Comparison of ENCODE assay signal across 13 cellular contexts in genomic region chr17:19458481-19458880, GRCh38. TPM values are rescaled to one million over a fixed set of nuclear protein-coding genes. Genes with fewer than 3 reads are reported as not detected.
DNase-seq lines count a peak whose midpoint lies in the region; ATAC-seq, FAIRE-seq and TF ChIP-seq lines count a peak whose summit lies in the region.
"Not testable (repeated sequence)": the region's sequence is repeated elsewhere in the genome, so short reads cannot be mapped to it uniquely, and the experiment has no call there.
"Had no signal": no experiment of that assay in that cellular context is flagged by ENCODE, and none has a peak within 500 bp of the region (broad histone marks: within the 10 kb centered on the region; RNA-seq: fewer than 3 reads in every experiment).

No MANE protein-coding gene starts in this region.

- not testable (repeated sequence) for H2BK15ac ChIP-seq in H9 (ENCODE audit: low read depth, low read length); H1 (ENCODE audit: low read length)

- CTCF ChIA-PET in WTC11 (lab: Charles Lee) (interaction anchor here (0.6 to 4.4 kb wide), 17 partner anchors 8 to 308 kb away, joined by 3 to 42 read pairs (median 5); partner anchors contain the start of genes B9D1 and MAPK7), H1 (lab: Charles Lee; ENCODE audit: partially characterized antibody) (interaction anchor here (0.6 to 4.6 kb wide), 8 partner anchors 10 to 243 kb away, joined by 3 to 35 read pairs (median 6); partner anchors contain the start of gene ALDH3A2)

- POLR2A ChIA-PET in WTC11 (lab: Charles Lee) (interaction anchor here (0.5 to 1.5 kb wide), 3 partner anchors 12 to 80 kb away, joined by 3 to 5 read pairs (median 3); partner anchors contain the start of gene MAPK7), H1 (lab: Charles Lee; ENCODE audit: partially characterized antibody) (interaction anchor here (0.8 to 2.4 kb wide), 12 partner anchors 8 to 519 kb away, joined by 3 to 13 read pairs (median 6); partner anchors contain the start of genes AKAP10, ALDH3A2, B9D1 and MAPK7)

- WGBS in H9 (ENCODE audit: extremely low coverage, insufficient read length, low lambda C conversion rate), result no CpG with 5 or more reads among the region's 6 CpGs
- WGBS in H1 (ENCODE audit: extremely low coverage in 1 of 2, insufficient coverage in 1 of 2, insufficient read length in 1 of 2, insufficient replicate concordance in 2 of 2, low coverage in 1 of 2, low lambda C conversion rate in 2 of 2, missing lambda C conversion rate in 1 of 2), 2 experiments, result 19% methylated on average over 6 of the region's 6 CpGs; no CpG with 5 or more reads in 1 of the 2 experiments

- not testable (repeated sequence) for TF ChIP-seq EP300 in H1 (IDR thresholded peaks at IDR 0.05; ENCODE audit: borderline replicate concordance in 1 of 2, low read depth in 2 of 2, low read length in 2 of 2)

- H2BK20ac ChIP-seq in H9 (ENCODE audit: low read depth, low read length, poor library complexity, severe bottlenecking), result not testable (repeated sequence)
- H2BK20ac ChIP-seq in H1 (ENCODE audit: low read length), result peak overlapping the region; percentile 67; the same call in 1 of the 2 replicates

- not testable (repeated sequence) for H3K9me3 ChIP-seq in H9 (ENCODE audit: control insufficient read depth, low read depth, low read length); Karpas-422 (ENCODE audit: low read length); H1 (ENCODE audit: insufficient read depth in 2 of 2, low read depth in 1 of 2, low read length in 1 of 2); iPS-15b (ENCODE audit: control insufficient read depth, insufficient read depth, low read length); neural progenitor cell (ENCODE audit: low read depth)

- TF ChIP-seq CTCF in H9 (conservative IDR thresholded peaks at IDR 0.05); WTC11 (IDR thresholded peaks at IDR 0.05); H1 (IDR thresholded peaks at IDR 0.05; ENCODE audit: control extremely low read depth in 1 of 3, insufficient read depth in 1 of 3, low read depth in 1 of 3, low read length in 3 of 3); neural progenitor cell (IDR thresholded peaks at IDR 0.05): not testable (repeated sequence)

- not testable (repeated sequence) for ATAC-seq in WTC11, left lobe of liver

- peak overlapping the region; percentile 48 for H3K18ac ChIP-seq in H9 (ENCODE audit: insufficient read length, low read depth, low read length)
- H3K18ac ChIP-seq in H1 (ENCODE audit: extremely low read depth, low read length), result peak overlapping the region; percentile 79; the same call in 1 of the 2 replicates

- not testable (repeated sequence) for H3K36me3 ChIP-seq in Karpas-422 (ENCODE audit: insufficient read depth, low read length); H1 (ENCODE audit: control insufficient read depth in 2 of 4, insufficient read depth in 4 of 4, low read length in 3 of 4); iPS-15b (ENCODE audit: control insufficient read depth, insufficient read depth, low read length); neural progenitor cell

- not testable (repeated sequence) for H3T11ph ChIP-seq in H9 (ENCODE audit: low read length)

- not testable (repeated sequence) for H2BK120ac ChIP-seq in H9 (ENCODE audit: low read depth, low read length, poor library complexity, severe bottlenecking)
- H2BK120ac ChIP-seq in H1 (replicated peaks; ENCODE audit: low read depth, low read length), result peak overlapping the region; percentile 96

- H3K79me1 ChIP-seq in H9 (ENCODE audit: insufficient read depth, low read depth, low read length, poor library complexity, severe bottlenecking); H1 (ENCODE audit: low read depth, low read length): not testable (repeated sequence)

- H3K14ac ChIP-seq in H9 (ENCODE audit: insufficient read depth, low read length); H1 (ENCODE audit: insufficient read length): not testable (repeated sequence)

- FAIRE-seq in H1 (lab: Jason Lieb, UNC), result not testable (repeated sequence)

- H3K9me2 ChIP-seq in Karpas-422 (replicated peaks; ENCODE audit: insufficient read depth, low read length), result not testable (repeated sequence)

- H4K8ac ChIP-seq in H9 (replicated peaks; ENCODE audit: insufficient read length, low read depth, low read length); H1 (ENCODE audit: extremely low read depth, insufficient read depth, low read length): not testable (repeated sequence)

- H4K20me1 ChIP-seq in H9 (ENCODE audit: control insufficient read depth, insufficient read depth, insufficient read length); Karpas-422 (ENCODE audit: insufficient read depth, low read depth, low read length); H1 (replicated peaks in 1 of 2; ENCODE audit: control insufficient read depth in 1 of 2, insufficient read depth in 2 of 2, low read length in 2 of 2); neural progenitor cell (ENCODE audit: low read depth): not testable (repeated sequence)

- not testable (repeated sequence) for H3K4me2 ChIP-seq in H9 (ENCODE audit: insufficient read depth, insufficient read length, low read length)
- H3K4me2 ChIP-seq in Karpas-422 (ENCODE audit: low read depth, low read length, poor library complexity, severe bottlenecking) (peak overlapping the region; percentile 68), H1 (ENCODE audit: insufficient read depth in 1 of 2, low read depth in 2 of 2, low read length in 2 of 2) (peak overlapping the region; percentile 30; a peak in 3 of 4 replicates), neural progenitor cell (peak overlapping the region; percentile 42)

- H3K4ac ChIP-seq in H9 (ENCODE audit: low read depth, low read length), result not testable (repeated sequence)
- peak overlapping the region; percentile 69 for H3K4ac ChIP-seq in H1 (replicated peaks; ENCODE audit: insufficient read length, low read depth, low read length)

- H3K4me1 ChIP-seq in H9 (ENCODE audit: insufficient read depth, low read length) (peaks cover 24% of the 10 kb centered on the region), Karpas-422 (ENCODE audit: low read length) (peaks cover 98% of the 10 kb centered on the region), H1 (replicated peaks in 1 of 4; ENCODE audit: control insufficient read depth in 3 of 4, insufficient read depth in 4 of 4, low read length in 3 of 4) (peaks cover 19 to 45% (median 42%) of the 10 kb centered on the region in 4 experiments), iPS-15b (ENCODE audit: control insufficient read depth, insufficient read depth, low read length) (peaks cover 50% of the 10 kb centered on the region), neural progenitor cell (peaks cover 62% of the 10 kb centered on the region)

- H2AK5ac ChIP-seq in H9 (ENCODE audit: insufficient read length, low read length); H1 (ENCODE audit: low read depth, low read length): not testable (repeated sequence)

- H3F3A ChIP-seq in neural progenitor cell (ENCODE audit: low read depth), result peaks cover 67% of the 10 kb centered on the region

- H3K4me3 Mint-ChIP-seq in H9 (peak overlapping the region; percentile 7 to 43; a peak in 3 of 5 replicates), WTC11 (peak overlapping the region; percentile 18; the same call in 1 of the 2 replicates)
- not testable (repeated sequence) for H3K4me3 Mint-ChIP-seq in neural progenitor cell

- H3K27ac Mint-ChIP-seq in H9 (peak overlapping the region; percentile 96 to 99 (median 97)), WTC11 (peak overlapping the region; percentile 99), neural progenitor cell (peak overlapping the region; percentile 64)

- H2AFZ ChIP-seq in H9 (ENCODE audit: low read length); Karpas-422 (ENCODE audit: low read length); H1 (ENCODE audit: low read length); neural progenitor cell (replicated peaks): not testable (repeated sequence)

- not testable (repeated sequence) for H2BK12ac ChIP-seq in H9 (ENCODE audit: insufficient read length, low read depth, low read length)
- H2BK12ac ChIP-seq in H1 (ENCODE audit: low read depth, low read length), result peak overlapping the region; percentile 93; the same call in 1 of the 2 replicates

- not testable (repeated sequence) for TF ChIP-seq POLR2A in H1 (IDR thresholded peaks at IDR 0.05; ENCODE audit: control extremely low read depth in 1 of 2, low read depth in 2 of 2, low read length in 2 of 2)

- not testable (repeated sequence) for TF ChIP-seq RAD21 in H1 (IDR thresholded peaks at IDR 0.05 in 1 of 2, conservative IDR thresholded peaks at IDR 0.05 in 1 of 2; ENCODE audit: low read depth in 2 of 2, low read length in 2 of 2)

- H3K27ac ChIP-seq in H9 (ENCODE audit: insufficient read length, low read depth, low read length), result peak overlapping the region; percentile 87
- H3K27ac ChIP-seq in Karpas-422 (ENCODE audit: low read length), result peak overlapping the region; percentile 99
- H3K27ac ChIP-seq in H1 (ENCODE audit: low read depth, low read length), result peak overlapping the region; percentile 77
- H3K27ac ChIP-seq in neural progenitor cell, result not testable (repeated sequence)

- H3K9me3 Mint-ChIP-seq in H9, WTC11, neural progenitor cell: not testable (repeated sequence)

- DNase-seq in H9 (peak; percentile 70), Karpas-422 (peak; percentile 86), H1 (ENCODE audit: low read depth in 1 of 2, low spot score in 2 of 2) (peak in 1 of 2 experiments; percentile 54), left lobe of liver (ENCODE audit: low spot score) (peak; percentile 0)
- not testable (repeated sequence) for DNase-seq in WTC11 (ENCODE audit: low spot score); neural progenitor cell (ENCODE audit: low spot score)

- H3K56ac ChIP-seq in H9 (ENCODE audit: insufficient read length, low read depth, low read length), result not testable (repeated sequence)
- H3K56ac ChIP-seq in H1 (replicated peaks; ENCODE audit: insufficient read length, low read depth, low read length), result peak overlapping the region; percentile 71

- not testable (repeated sequence) for H3K27me3 ChIP-seq in H9 (ENCODE audit: insufficient read depth, low read length); Karpas-422 (ENCODE audit: low read length); H1 (replicated peaks in 1 of 4; ENCODE audit: control insufficient read depth in 3 of 4, extremely low read depth in 1 of 4, insufficient read depth in 3 of 4, low read length in 3 of 4); iPS-15b (ENCODE audit: control insufficient read depth, insufficient read depth, low read length); neural progenitor cell

- H3K23me2 ChIP-seq in H9 (ENCODE audit: insufficient read length, low read depth, low read length, poor library complexity, severe bottlenecking); H1 (ENCODE audit: low read depth, low read length): not testable (repeated sequence)

- not testable (repeated sequence) for H3K23ac ChIP-seq in H9 (ENCODE audit: insufficient read length, low read depth, low read length); H1 (ENCODE audit: insufficient read length)

- not testable (repeated sequence) for H4K91ac ChIP-seq in H9 (ENCODE audit: insufficient read length, low read depth, low read length)
- H4K91ac ChIP-seq in H1 (replicated peaks; ENCODE audit: insufficient read length, low read length), result peak overlapping the region; percentile 94

- peaks cover 91 to 94% of the 10 kb centered on the region in 2 experiments for H3K4me1 Mint-ChIP-seq in H9
- peaks cover 90% of the 10 kb centered on the region for H3K4me1 Mint-ChIP-seq in WTC11
- peaks cover 57% of the 10 kb centered on the region for H3K4me1 Mint-ChIP-seq in neural progenitor cell

- not testable (repeated sequence) for H3K27me3 Mint-ChIP-seq in H9 (ENCODE audit: low read depth); WTC11 (ENCODE audit: low read depth)
- peaks cover 14% of the 10 kb centered on the region for H3K27me3 Mint-ChIP-seq in neural progenitor cell (ENCODE audit: insufficient read depth, low read depth)

- not testable (repeated sequence) for H2BK5ac ChIP-seq in H9 (ENCODE audit: insufficient read length, low read length)
- peak overlapping the region; percentile 98; the same call in 1 of the 2 replicates for H2BK5ac ChIP-seq in H1 (ENCODE audit: low read depth, low read length)

- H3K36me3 Mint-ChIP-seq in H9 (ENCODE audit: insufficient read depth in 1 of 3, low read depth in 3 of 3); WTC11; neural progenitor cell: not testable (repeated sequence)

- H3K79me2 ChIP-seq in H9 (ENCODE audit: insufficient read depth, low read length); Karpas-422 (ENCODE audit: low read length); H1 (ENCODE audit: control insufficient read depth in 1 of 2, insufficient read depth in 2 of 2, low read length in 2 of 2); neural progenitor cell (ENCODE audit: low read depth): not testable (repeated sequence)

- H3K9ac ChIP-seq in H9 (ENCODE audit: extremely low read depth, insufficient read length, low read length); neural progenitor cell: not testable (repeated sequence)
- H3K9ac ChIP-seq in Karpas-422 (ENCODE audit: low read length) (peak overlapping the region; percentile 81), H1 (replicated peaks in 1 of 4; ENCODE audit: extremely low read depth in 1 of 4, low read depth in 3 of 4, low read length in 3 of 4) (peak overlapping the region in 1 of 4 experiments; percentile 9; a peak in 1 of 7 replicates), iPS-15b (ENCODE audit: low read depth, low read length) (peak overlapping the region; percentile 28)

- H3K4me3 ChIP-seq in Karpas-422 (ENCODE audit: low read length) (peak overlapping the region; percentile 39), H1 (ENCODE audit: extremely low read depth in 1 of 4, insufficient read depth in 2 of 4, low read depth in 3 of 4, low read length in 4 of 4) (peak overlapping the region in 1 of 4 experiments; percentile 8; a peak in 2 of 8 replicates)
- not testable (repeated sequence) for H3K4me3 ChIP-seq in iPS-15b (ENCODE audit: low read depth, low read length); neural progenitor cell

- not testable (repeated sequence) for H4K5ac ChIP-seq in H9 (ENCODE audit: insufficient read length, low read depth, low read length)
- peak overlapping the region; percentile 78 for H4K5ac ChIP-seq in H1 (ENCODE audit: insufficient read length, low read depth, low read length)

RNA-seq across cellular contexts. Expression of gene RNF112, which starts 47.4 kb away (rescaled TPM):
- total RNA-seq in H9 (2021) (0.81 and 1.1 TPM in 2 replicates), WTC11 (2021) (4.5 to 5.1 TPM (median 4.9 TPM) in 3 replicates), left lobe of liver (0.45 TPM), neural progenitor cell (ENCODE audit: low replicate concordance) (0.86 and 1.8 TPM in 2 replicates)
- 0.07 TPM in 1 of 2 replicates, not detected in the other for total RNA-seq in Karpas-422 (2014; rRNA removed; shearing (Covaris generic); ENCODE audit: low replicate concordance)
- 2.2 and 2.3 TPM in 2 replicates for total RNA-seq in H1 (2021; fragmentation: NEBNext Ultra II Directional; extraction: Animal tissue kit (Norgen Biotek cat#: 25700))
- 1.1 and 1.7 TPM in 2 replicates for polyA plus RNA-seq in H1 (2011; rRNA removed)
- polyA plus RNA-seq in H1 (2011; cell fraction: cytosol; rRNA removed), result 1.7 TPM
- polyA plus RNA-seq in H1 (2011; cell fraction: nucleus; rRNA removed), result 8.6 TPM
- polyA plus RNA-seq in H1 (2012, experiment 1 of 2), result 1.4 to 3.8 TPM (median 2.5 TPM) in 4 replicates
- 0.79 TPM for polyA plus RNA-seq in H1 (2012, experiment 2 of 2)
- 0.85 TPM for polyA plus RNA-seq in H1 (2013, experiment 1 of 2)
- polyA plus RNA-seq in H1 (2013, experiment 2 of 2), result 0.90 TPM
- 0.68 and 0.98 TPM in 2 replicates for polyA minus RNA-seq in H1 (2011; rRNA and poly(A)+ RNA removed)
- polyA minus RNA-seq in H1 (2011; cell fraction: cytosol; rRNA and poly(A)+ RNA removed), result 4.6 TPM
- polyA minus RNA-seq in H1 (2011; cell fraction: nucleus; rRNA and poly(A)+ RNA removed), result 1.6 TPM
- total RNA-seq: A172, G401, GM12878, HepG2, HT-29 had no signal
- polyA plus RNA-seq: GM12878, IgD-negative memory B cell had no signal
